In genomic region chr2:232894251-232894650, GRCh38 we compare ENCODE assay signal across 18 cellular contexts. TPM values are rescaled to one million over a fixed set of nuclear protein-coding genes. Genes with fewer than 3 reads are reported as not detected.
"Had no signal": no experiment of that assay in that cellular context is flagged by ENCODE, and none has a peak within 500 bp of the region (broad histone marks: within the 10 kb centered on the region; RNA-seq: fewer than 3 reads in every experiment).

No MANE protein-coding gene starts in this region.

- H3K4me3 ChIP-seq: ascending aorta, breast epithelium, lower lobe of right lung, SK-N-MC, upper lobe of left lung had no signal

- ATAC-seq: activated CD4-positive, CD25-positive, alpha-beta regulatory T cell treated with anti-CD3 and anti-CD28 coated beads, Interleukin-2, amount 50 U/mL, for 24 hours; activated naive CD8-positive, alpha-beta T cell treated with anti-CD3 and anti-CD28 coated beads, Interleukin-2, amount 50 U/mL, for 24 hours; lower lobe of right lung; stimulated activated memory B cell treated with anti-CD40 and anti-IgM and Interleukin-4, amounts not matched to agents 10 μg/mL and 1 μg/mL and 100 μg/mL, for 72 hours; T-cell had no signal

- H3K4me3 Mint-ChIP-seq: activated naive CD4-positive, alpha-beta T cell treated with anti-CD3 and anti-CD28 coated beads for 36 hours; activated naive CD8-positive, alpha-beta T cell treated with anti-CD3 and anti-CD28 coated beads, Interleukin-2, amount 50 U/mL, for 24 hours; mesothelial cell of epicardium; neural crest cell; stimulated activated memory B cell treated with anti-CD40 and anti-IgM and Interleukin-4, amounts not matched to agents 10 μg/mL and 1 μg/mL and 100 μg/mL, for 72 hours; T-cell had no signal

- H3K36me3 ChIP-seq: ascending aorta, breast epithelium, lower lobe of right lung, upper lobe of left lung had no signal

- H2AFZ ChIP-seq: parathyroid adenoma had no signal

- H3K36me3 Mint-ChIP-seq: mesothelial cell of epicardium; stimulated activated memory B cell treated with anti-CD40 and anti-IgM and Interleukin-4, amounts not matched to agents 10 μg/mL and 1 μg/mL and 100 μg/mL, for 72 hours; T-cell had no signal

- DNase-seq: activated CD4-positive, alpha-beta T cell treated with anti-CD3 and anti-CD28 coated beads, Interleukin-2, amount 50 U/mL, for 1 hour; activated naive CD4-positive, alpha-beta T cell treated with anti-CD3 and anti-CD28 coated beads for 36 hours; activated naive CD8-positive, alpha-beta T cell treated with anti-CD3 and anti-CD28 coated beads, Interleukin-2, amount 50 U/mL, for 24 hours; activated T-cell treated with anti-CD3 and anti-CD28 coated beads for 4 hours; hypothalamus; stimulated activated CD4-positive, alpha-beta T cell treated with anti-CD3 and anti-CD28 coated beads, Interleukin-2, amount 100 ng/mL, for 48 hours; T-cell; T-helper 9 cell had no signal

- H3K27ac Mint-ChIP-seq: activated naive CD4-positive, alpha-beta T cell treated with anti-CD3 and anti-CD28 coated beads for 36 hours; activated naive CD8-positive, alpha-beta T cell treated with anti-CD3 and anti-CD28 coated beads, Interleukin-2, amount 50 U/mL, for 24 hours; mesothelial cell of epicardium; stimulated activated memory B cell treated with anti-CD40 and anti-IgM and Interleukin-4, amounts not matched to agents 10 μg/mL and 1 μg/mL and 100 μg/mL, for 72 hours; T-cell had no signal

- H3K27ac ChIP-seq: ascending aorta, breast epithelium, lower lobe of right lung, parathyroid adenoma, SK-N-MC, upper lobe of left lung had no signal

- H3K9me3 ChIP-seq: ascending aorta, breast epithelium, lower lobe of right lung, upper lobe of left lung had no signal

- H3K4me1 ChIP-seq: ascending aorta, breast epithelium, lower lobe of right lung had no signal

- H3K79me2 ChIP-seq: parathyroid adenoma had no signal

- H3K9ac ChIP-seq: parathyroid adenoma had no signal

- H3K27me3 ChIP-seq: ascending aorta, breast epithelium, upper lobe of left lung had no signal

- H3K9me3 Mint-ChIP-seq: activated naive CD4-positive, alpha-beta T cell treated with anti-CD3 and anti-CD28 coated beads for 36 hours; activated naive CD8-positive, alpha-beta T cell treated with anti-CD3 and anti-CD28 coated beads, Interleukin-2, amount 50 U/mL, for 24 hours; mesothelial cell of epicardium; neural crest cell; stimulated activated memory B cell treated with anti-CD40 and anti-IgM and Interleukin-4, amounts not matched to agents 10 μg/mL and 1 μg/mL and 100 μg/mL, for 72 hours; T-cell had no signal

RNA-seq across cellular contexts. Expression of gene SNORC, which starts 24.2 kb away (rescaled TPM):
- total RNA-seq: ascending aorta had no signal
